In genomic region chr21:33821580-33822322, GRCh38 we compare ENCODE assay signal across 2 cellular contexts.
TF ChIP-seq lines count a peak whose summit lies in the region.

No MANE protein-coding gene starts in this region.

TF ChIP-seq in GM23338, 12 proteins besides CTCF, POLR2A, EP300 and RAD21:
- TF ChIP-seq EZH2phosphoT487 (IDR thresholded peaks at IDR 0.05; ENCODE audit: unreplicated experiment) (no peak), STAT1 (IDR thresholded peaks at IDR 0.05; ENCODE audit: unreplicated experiment) (no peak), JUNB (IDR thresholded peaks at IDR 0.05; ENCODE audit: unreplicated experiment) (no peak), ZNF114 (CRISPR knock-in tag; IDR thresholded peaks at IDR 0.05) (no peak), POLR2AphosphoS5 (IDR thresholded peaks at IDR 0.05; ENCODE audit: low read depth) (no peak), CREB1 (CRISPR knock-in tag; IDR thresholded peaks at IDR 0.05; ENCODE audit: low read depth) (no peak), ZNF331 (CRISPR knock-in tag; IDR thresholded peaks at IDR 0.05; ENCODE audit: low read depth) (no peak), ETS1 (IDR thresholded peaks at IDR 0.05) (no peak), EZH2 (IDR thresholded peaks at IDR 0.05; ENCODE audit: low read depth, unreplicated experiment) (no peak), NANOG (IDR thresholded peaks at IDR 0.05; ENCODE audit: borderline replicate concordance) (no peak)
- TF ChIP-seq, protein P1, sequence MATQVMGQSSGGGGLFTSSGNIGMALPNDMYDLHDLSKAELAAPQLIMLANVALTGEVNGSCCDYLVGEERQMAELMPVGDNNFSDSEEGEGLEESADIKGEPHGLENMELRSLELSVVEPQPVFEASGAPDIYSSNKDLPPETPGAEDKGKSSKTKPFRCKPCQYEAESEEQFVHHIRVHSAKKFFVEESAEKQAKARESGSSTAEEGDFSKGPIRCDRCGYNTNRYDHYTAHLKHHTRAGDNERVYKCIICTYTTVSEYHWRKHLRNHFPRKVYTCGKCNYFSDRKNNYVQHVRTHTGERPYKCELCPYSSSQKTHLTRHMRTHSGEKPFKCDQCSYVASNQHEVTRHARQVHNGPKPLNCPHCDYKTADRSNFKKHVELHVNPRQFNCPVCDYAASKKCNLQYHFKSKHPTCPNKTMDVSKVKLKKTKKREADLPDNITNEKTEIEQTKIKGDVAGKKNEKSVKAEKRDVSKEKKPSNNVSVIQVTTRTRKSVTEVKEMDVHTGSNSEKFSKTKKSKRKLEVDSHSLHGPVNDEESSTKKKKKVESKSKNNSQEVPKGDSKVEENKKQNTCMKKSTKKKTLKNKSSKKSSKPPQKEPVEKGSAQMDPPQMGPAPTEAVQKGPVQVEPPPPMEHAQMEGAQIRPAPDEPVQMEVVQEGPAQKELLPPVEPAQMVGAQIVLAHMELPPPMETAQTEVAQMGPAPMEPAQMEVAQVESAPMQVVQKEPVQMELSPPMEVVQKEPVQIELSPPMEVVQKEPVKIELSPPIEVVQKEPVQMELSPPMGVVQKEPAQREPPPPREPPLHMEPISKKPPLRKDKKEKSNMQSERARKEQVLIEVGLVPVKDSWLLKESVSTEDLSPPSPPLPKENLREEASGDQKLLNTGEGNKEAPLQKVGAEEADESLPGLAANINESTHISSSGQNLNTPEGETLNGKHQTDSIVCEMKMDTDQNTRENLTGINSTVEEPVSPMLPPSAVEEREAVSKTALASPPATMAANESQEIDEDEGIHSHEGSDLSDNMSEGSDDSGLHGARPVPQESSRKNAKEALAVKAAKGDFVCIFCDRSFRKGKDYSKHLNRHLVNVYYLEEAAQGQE (IDR thresholded peaks at IDR 0.05; ENCODE audit: unreplicated experiment), result no peak

TF ChIP-seq in H1, 55 proteins besides CTCF, POLR2A, EP300 and RAD21:
- no peak for TF ChIP-seq POU5F1 (IDR thresholded peaks at IDR 0.05; ENCODE audit: low read depth, low read length)
- TF ChIP-seq, protein P2, sequence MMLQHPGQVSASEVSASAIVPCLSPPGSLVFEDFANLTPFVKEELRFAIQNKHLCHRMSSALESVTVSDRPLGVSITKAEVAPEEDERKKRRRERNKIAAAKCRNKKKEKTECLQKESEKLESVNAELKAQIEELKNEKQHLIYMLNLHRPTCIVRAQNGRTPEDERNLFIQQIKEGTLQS (IDR thresholded peaks at IDR 0.05; ENCODE audit: insufficient read depth, low read depth, low read length), result no peak
- no peak for TF ChIP-seq SIRT6 (IDR thresholded peaks at IDR 0.05; ENCODE audit: low read length)
- TF ChIP-seq ZNF274 (IDR thresholded peaks at IDR 0.05; ENCODE audit: borderline replicate concordance, extremely low read depth, low read length), result no peak
